12 cellular contexts compared by ENCODE assay signal in the genomic region with DNA sequence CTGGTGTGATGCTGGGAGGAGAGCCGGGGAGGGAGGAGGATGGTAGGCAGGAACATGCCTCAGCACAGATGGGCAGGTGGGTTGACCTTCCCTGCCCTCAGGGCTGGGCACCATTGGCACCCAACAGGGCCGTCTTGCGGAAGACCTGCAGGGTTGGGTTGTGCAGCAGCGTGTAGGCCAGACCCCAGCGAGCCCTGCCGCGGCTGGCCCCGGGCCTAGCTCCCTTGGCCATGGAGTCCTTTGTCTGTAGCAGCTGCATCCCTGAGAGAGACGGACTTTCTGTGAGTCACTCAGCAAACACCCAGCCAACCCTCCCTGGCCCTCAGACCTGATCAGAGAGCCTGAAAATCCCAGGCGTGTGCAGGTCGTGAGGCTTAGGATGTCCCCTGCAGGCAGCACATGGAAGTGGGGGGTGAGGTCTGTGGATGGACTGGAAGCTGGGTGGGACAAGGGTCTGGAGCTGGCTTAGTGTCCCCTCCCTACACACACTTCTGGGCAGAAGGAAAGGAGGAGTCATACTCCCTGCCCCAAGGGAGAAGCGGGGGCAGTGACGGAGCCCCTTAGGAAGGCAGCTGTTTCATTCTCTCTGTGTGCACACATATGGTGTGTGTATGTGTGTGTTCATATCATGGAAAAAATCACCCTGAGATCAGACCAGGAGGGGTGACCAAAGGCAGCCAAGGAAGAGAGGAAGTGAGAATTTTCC. TPM values are rescaled to one million over a fixed set of nuclear protein-coding genes. Genes with fewer than 3 reads are reported as not detected.
DNase-seq lines count a peak whose midpoint lies in the region; ATAC-seq and TF ChIP-seq lines count a peak whose summit lies in the region.
"Had no signal": no experiment of that assay in that cellular context is flagged by ENCODE, and none has a peak within 500 bp of the region (broad histone marks: within the 10 kb centered on the region; RNA-seq: fewer than 3 reads in every experiment).

No MANE protein-coding gene starts in this region.

- no peaks in the 10 kb centered on the region for H3K36me3 Mint-ChIP-seq in activated T-cell treated with anti-CD3 and anti-CD28 coated beads, Interleukin-2, amount 50 U/mL, for 24 hours (ENCODE audit: low read depth)
- no peaks in the 10 kb centered on the region for H3K36me3 Mint-ChIP-seq in natural killer cell treated with Interleukin-12 subunit alpha and Interleukin-12 subunit beta and Interleukin-15 and Interleukin-18, amount 100 ng/mL, for 72 hours
- H3K36me3 Mint-ChIP-seq: stimulated activated memory B cell treated with anti-CD40 and anti-IgM and Interleukin-4, amounts not matched to agents 10 μg/mL and 1 μg/mL and 100 μg/mL, for 72 hours had no signal

- peak overlapping the region; percentile 43 for H3K4me2 ChIP-seq in smooth muscle cell

- TF ChIP-seq CTCF in HEK293 (tag by site-specific recombination; IDR thresholded peaks at IDR 0.05): no peak
- peak; percentile 17 for TF ChIP-seq CTCF in smooth muscle cell (IDR thresholded peaks at IDR 0.05; ENCODE audit: borderline replicate concordance, insufficient read depth, poor library complexity, severe bottlenecking)

- ATAC-seq in right cardiac atrium (peak; percentile 40 to 79), HG03432 (IDR thresholded peaks at IDR 0.05; ENCODE audit: unreplicated experiment) (no peak)
- no peak for ATAC-seq in natural killer cell treated with Interleukin-12 subunit alpha and Interleukin-12 subunit beta and Interleukin-15 and Interleukin-18, amount 100 ng/mL, for 72 hours
- ATAC-seq: stimulated activated memory B cell treated with anti-CD40 and anti-IgM and Interleukin-4, amounts not matched to agents 10 μg/mL and 1 μg/mL and 100 μg/mL, for 72 hours had no signal

- H3K27ac Mint-ChIP-seq in activated T-cell treated with anti-CD3 and anti-CD28 coated beads, Interleukin-2, amount 50 U/mL, for 24 hours: no peak overlapping the region
- no peak overlapping the region for H3K27ac Mint-ChIP-seq in natural killer cell treated with Interleukin-12 subunit alpha and Interleukin-12 subunit beta and Interleukin-15 and Interleukin-18, amount 100 ng/mL, for 72 hours
- H3K27ac Mint-ChIP-seq: stimulated activated memory B cell treated with anti-CD40 and anti-IgM and Interleukin-4, amounts not matched to agents 10 μg/mL and 1 μg/mL and 100 μg/mL, for 72 hours had no signal

- no peak overlapping the region for H3K9ac ChIP-seq in smooth muscle cell (ENCODE audit: low read depth)

- H4K20me1 ChIP-seq in smooth muscle cell (ENCODE audit: low read depth): no peaks in the 10 kb centered on the region

- H3K4me1 Mint-ChIP-seq in activated T-cell treated with anti-CD3 and anti-CD28 coated beads, Interleukin-2, amount 50 U/mL, for 24 hours (ENCODE audit: low read depth): peaks cover under 1% of the 10 kb centered on the region
- H3K4me1 Mint-ChIP-seq in natural killer cell treated with Interleukin-12 subunit alpha and Interleukin-12 subunit beta and Interleukin-15 and Interleukin-18, amount 100 ng/mL, for 72 hours (ENCODE audit: low read depth in 2 of 2): no peaks in the 10 kb centered on the region

- H3K4me1 ChIP-seq in HEK293 (ENCODE audit: control insufficient read depth, insufficient read depth, low read length) (peaks cover 13% of the 10 kb centered on the region), right cardiac atrium (ENCODE audit: control insufficient read depth, insufficient read depth, low read length) (peaks cover 17% of the 10 kb centered on the region), smooth muscle cell (ENCODE audit: low read depth) (peaks cover 21% of the 10 kb centered on the region)

- no peak overlapping the region for H3K4me3 Mint-ChIP-seq in activated T-cell treated with anti-CD3 and anti-CD28 coated beads, Interleukin-2, amount 50 U/mL, for 24 hours
- H3K4me3 Mint-ChIP-seq in natural killer cell treated with Interleukin-12 subunit alpha and Interleukin-12 subunit beta and Interleukin-15 and Interleukin-18, amount 100 ng/mL, for 72 hours: no peak overlapping the region
- H3K4me3 Mint-ChIP-seq: stimulated activated memory B cell treated with anti-CD40 and anti-IgM and Interleukin-4, amounts not matched to agents 10 μg/mL and 1 μg/mL and 100 μg/mL, for 72 hours had no signal

- H2AFZ ChIP-seq in smooth muscle cell (ENCODE audit: low read depth): no peak overlapping the region

- no peak overlapping the region for H3K27ac ChIP-seq in HEK293 (ENCODE audit: extremely low read depth, low read depth, low read length)
- H3K27ac ChIP-seq in right cardiac atrium (ENCODE audit: low read length): peak overlapping the region; percentile 61
- peak overlapping the region; percentile 76 for H3K27ac ChIP-seq in smooth muscle cell (ENCODE audit: low read depth)

- H3K36me3 ChIP-seq in HEK293 (ENCODE audit: control insufficient read depth in 2 of 2, insufficient read depth in 1 of 2, low read length in 2 of 2): peaks cover 0 to 8% of the 10 kb centered on the region in 2 experiments; a peak in 1 of 3 replicates
- H3K36me3 ChIP-seq in smooth muscle cell (ENCODE audit: low read depth): no peaks in the 10 kb centered on the region

- H3K9me3 Mint-ChIP-seq in activated T-cell treated with anti-CD3 and anti-CD28 coated beads, Interleukin-2, amount 50 U/mL, for 24 hours: no peaks in the 10 kb centered on the region
- no peaks in the 10 kb centered on the region for H3K9me3 Mint-ChIP-seq in natural killer cell treated with Interleukin-12 subunit alpha and Interleukin-12 subunit beta and Interleukin-15 and Interleukin-18, amount 100 ng/mL, for 72 hours
- H3K9me3 Mint-ChIP-seq: stimulated activated memory B cell treated with anti-CD40 and anti-IgM and Interleukin-4, amounts not matched to agents 10 μg/mL and 1 μg/mL and 100 μg/mL, for 72 hours had no signal

- POLR2A ChIA-PET in HEK293 (lab: Yijun Ruan, JAX): interaction anchor here (1.3 to 3.5 kb wide), 2 partner anchors 16 to 22 kb away, joined by 4 to 18 read pairs; a partner anchor contains a TSS

- CTCF ChIA-PET in HEK293 (lab: Yijun Ruan, JAX): no interaction called here

- H3K9me3 ChIP-seq in HEK293 (ENCODE audit: control insufficient read depth, insufficient read depth, low read depth, low read length): no peaks in the 10 kb centered on the region
- H3K9me3 ChIP-seq in right cardiac atrium (ENCODE audit: control insufficient read depth, low read length): no peaks in the 10 kb centered on the region
- no peaks in the 10 kb centered on the region for H3K9me3 ChIP-seq in smooth muscle cell (replicated peaks; ENCODE audit: low read depth)

- no peaks in the 10 kb centered on the region for H3K27me3 ChIP-seq in right cardiac atrium (ENCODE audit: control insufficient read depth, insufficient read depth)
- no peaks in the 10 kb centered on the region for H3K27me3 ChIP-seq in smooth muscle cell (ENCODE audit: low read depth)

- H3K79me2 ChIP-seq in smooth muscle cell (ENCODE audit: low read depth): no peaks in the 10 kb centered on the region

- H3F3A ChIP-seq in smooth muscle cell (ENCODE audit: low read depth): peaks cover 51% of the 10 kb centered on the region

- no peaks in the 10 kb centered on the region for H3K27me3 Mint-ChIP-seq in activated T-cell treated with anti-CD3 and anti-CD28 coated beads, Interleukin-2, amount 50 U/mL, for 24 hours
- peaks cover 0 to 5% of the 10 kb centered on the region in 2 donors for H3K27me3 Mint-ChIP-seq in natural killer cell treated with Interleukin-12 subunit alpha and Interleukin-12 subunit beta and Interleukin-15 and Interleukin-18, amount 100 ng/mL, for 72 hours

- DNase-seq in astrocyte of the hippocampus (ENCODE audit: low read depth, low spot score) (peak; percentile 74), right cardiac atrium (peak; percentile 69 to 76 (median 76)), smooth muscle cell (lab: John Stamatoyannopoulos, UW; ENCODE audit: unreplicated experiment) (no peak), NCI-H146 treated with DMSO at 0.1 percent for 48 hours (lab: John Stamatoyannopoulos, UW; ENCODE audit: unreplicated experiment) (no peak)
- no peak for DNase-seq in activated T-cell treated with anti-CD3 and anti-CD28 coated beads, Interleukin-2, amount 50 U/mL, for 24 hours
- no peak for DNase-seq in natural killer cell treated with Interleukin-12 subunit alpha and Interleukin-12 subunit beta and Interleukin-15 and Interleukin-18, amount 100 ng/mL, for 72 hours (ENCODE audit: low spot score)
- DNase-seq: activated CD4-positive, alpha-beta T cell treated with anti-CD3 and anti-CD28 coated beads, Interleukin-2, amount 50 U/mL, for 1 hour; DND-41 had no signal

- intact Hi-C loops in right cardiac atrium (cut with DNase I): no loop called here

- H3K4me3 ChIP-seq in HEK293 (ENCODE audit: low read depth, low read length): no peak overlapping the region
- H3K4me3 ChIP-seq in right cardiac atrium (ENCODE audit: low read length): no peak overlapping the region
- no peak overlapping the region for H3K4me3 ChIP-seq in smooth muscle cell
- H3K4me3 ChIP-seq: K562 had no signal

- 51% methylated on average over 13 of the region's 13 CpGs for WGBS in right cardiac atrium
- WGBS in smooth muscle cell (ENCODE audit: low lambda C conversion rate): 63% methylated on average over 13 of the region's 13 CpGs

TF ChIP-seq in HEK293, 187 proteins besides CTCF, POLR2A, EP300 and RAD21 (continues in another document):
- TF ChIP-seq ZNF626 (tag by site-specific recombination; IDR thresholded peaks at IDR 0.05) (no peak), SALL2 (tag by site-specific recombination; IDR thresholded peaks at IDR 0.05; ENCODE audit: borderline replicate concordance) (0 out of 2 replicates have a peak, but pooled peaks have one; percentile 9), SP3 (tag by site-specific recombination; IDR thresholded peaks at IDR 0.05) (no peak), ZNF629 (tag by site-specific recombination; IDR thresholded peaks at IDR 0.05) (no peak)

RNA-seq across cellular contexts. Expression of a gene that starts 6.6 kb away (rescaled TPM):
- total RNA-seq in right cardiac atrium: 10 to 100 TPM; 21.6 to 33.5 (median 24.7) TPM
- 29.5 TPM for polyA plus RNA-seq in right cardiac atrium
- 67.3 and 119 TPM in 2 replicates for total RNA-seq in smooth muscle cell
- polyA plus RNA-seq in smooth muscle cell: 93.3 and 130 TPM in 2 replicates
- total RNA-seq in natural killer cell treated with Interleukin-12 subunit alpha and Interleukin-12 subunit beta and Interleukin-15 and Interleukin-18, amount 100 ng/mL, for 72 hours: not detected
- total RNA-seq: K562 had no signal
- polyA plus RNA-seq: K562 had no signal

RNA-seq across cellular contexts. Expression of a gene that starts 22.5 kb away (rescaled TPM):
- total RNA-seq in right cardiac atrium (under 1 TPM; 0.20 to 0.58 (median 0.37) TPM), smooth muscle cell (111 and 124 TPM in 2 replicates)
- polyA plus RNA-seq in right cardiac atrium (0.25 TPM), smooth muscle cell (237 and 253 TPM in 2 replicates)
- total RNA-seq in natural killer cell treated with Interleukin-12 subunit alpha and Interleukin-12 subunit beta and Interleukin-15 and Interleukin-18, amount 100 ng/mL, for 72 hours: not detected

RNA-seq across cellular contexts. Expression of a gene that starts 49.8 kb away (rescaled TPM):
- 1 to 10 TPM in 2 of 4 donors, under 1 TPM in 2; 0.71 to 2.8 (median 1.7) TPM for total RNA-seq in right cardiac atrium
- 2.1 TPM for polyA plus RNA-seq in right cardiac atrium
- total RNA-seq in smooth muscle cell: 3.8 and 5.2 TPM in 2 replicates
- polyA plus RNA-seq in smooth muscle cell: 2.0 and 3.0 TPM in 2 replicates
- total RNA-seq in natural killer cell treated with Interleukin-12 subunit alpha and Interleukin-12 subunit beta and Interleukin-15 and Interleukin-18, amount 100 ng/mL, for 72 hours: not detected
- total RNA-seq: K562 had no signal
- polyA plus RNA-seq: K562 had no signal

RNA-seq across cellular contexts. Expression of a gene that starts 56.0 kb away (rescaled TPM):
- total RNA-seq in right cardiac atrium (not detected), smooth muscle cell (2.1 and 3.8 TPM in 2 replicates)
- polyA plus RNA-seq in right cardiac atrium (0.07 TPM), smooth muscle cell (5.8 and 10.0 TPM in 2 replicates)
- total RNA-seq in natural killer cell treated with Interleukin-12 subunit alpha and Interleukin-12 subunit beta and Interleukin-15 and Interleukin-18, amount 100 ng/mL, for 72 hours: not detected

Comparison
In these comparisons a context has a peak if more than half of its experiments do, and no peak if none do; other contexts are left out.
1. DNase-seq: peak in astrocyte of the hippocampus (single experiment) and right cardiac atrium (3 of 3); none in smooth muscle cell (single experiment), activated T-cell treated with anti-CD3 and anti-CD28 coated beads, Interleukin-2, amount 50 U/mL, for 24 hours (single experiment), NCI-H146 treated with DMSO at 0.1 percent for 48 hours (single experiment) and natural killer cell treated with Interleukin-12 subunit alpha and Interleukin-12 subunit beta and Interleukin-15 and Interleukin-18, amount 100 ng/mL, for 72 hours (single experiment).
2. ATAC-seq: peak in right cardiac atrium (2 of 2); none in HG03432 (single experiment) and natural killer cell treated with Interleukin-12 subunit alpha and Interleukin-12 subunit beta and Interleukin-15 and Interleukin-18, amount 100 ng/mL, for 72 hours (0 of 2).
3. RNA of a gene that starts 6.6 kb away (total RNA-seq): 67.3 to 119 TPM in smooth muscle cell and 21.6 to 33.5 TPM in right cardiac atrium; not detected in natural killer cell treated with Interleukin-12 subunit alpha and Interleukin-12 subunit beta and Interleukin-15 and Interleukin-18, amount 100 ng/mL, for 72 hours; every median in the first group is over 10 times any median in the second.
4. RNA of a gene that starts 22.5 kb away (total RNA-seq): 111 to 124 TPM in smooth muscle cell; 0.20 to 0.58 TPM in right cardiac atrium and not detected in natural killer cell treated with Interleukin-12 subunit alpha and Interleukin-12 subunit beta and Interleukin-15 and Interleukin-18, amount 100 ng/mL, for 72 hours; every median in the first group is over 10 times any median in the second.